In genomic region chr10:128553755-128554154, GRCh38 we compare ENCODE assay signal across 24 cellular contexts.
DNase-seq lines count a peak whose midpoint lies in the region; ATAC-seq and TF ChIP-seq lines count a peak whose summit lies in the region.
"Had no signal": no experiment of that assay in that cellular context is flagged by ENCODE, and none has a peak within 500 bp of the region (broad histone marks: within the 10 kb centered on the region; RNA-seq: fewer than 3 reads in every experiment).

No MANE protein-coding gene starts in this region.

- no peak for TF ChIP-seq CTCF in MCF 10A (IDR thresholded peaks at IDR 0.05; ENCODE audit: unreplicated experiment)
- no peak for TF ChIP-seq CTCF in mammary epithelial cell (conservative IDR thresholded peaks at IDR 0.05 in 1 of 2, IDR thresholded peaks at IDR 0.05 in 1 of 2; ENCODE audit: extremely low read depth in 1 of 2, insufficient read depth in 1 of 2, low read depth in 1 of 2, low read length in 2 of 2)
- no peak for TF ChIP-seq CTCF in NB4 (IDR thresholded peaks at IDR 0.05; ENCODE audit: low read depth, low read length)
- no peak for TF ChIP-seq CTCF in prostate gland (IDR thresholded peaks at IDR 0.05)
- TF ChIP-seq CTCF in omental fat pad (IDR thresholded peaks at IDR 0.05), result no peak

- H3K79me2 ChIP-seq in mammary epithelial cell (ENCODE audit: insufficient read depth, low read length), result no peaks in the 10 kb centered on the region

- peaks cover 7% of the 10 kb centered on the region for H3K9me3 Mint-ChIP-seq in MCF 10A (ENCODE audit: unreplicated experiment)

- H3K4me3 ChIP-seq in mammary epithelial cell (replicated peaks in 1 of 3; ENCODE audit: insufficient read depth in 1 of 3, low read depth in 2 of 3, low read length in 3 of 3) (no peak overlapping the region), NB4 (ENCODE audit: low read depth, low read length) (no peak overlapping the region), prostate gland (no peak overlapping the region)
- H3K4me3 ChIP-seq: A549; BLaER1 treated with 17β-estradiol and CSF1 and Interleukin-3, amounts not matched to agents 10 nM and 100 nM; GM12878; GM23338 had no signal

- peak; percentile 16 for DNase-seq in MCF 10A (ENCODE audit: unreplicated experiment)
- no peak for DNase-seq in mammary epithelial cell
- DNase-seq in NB4 (ENCODE audit: low read depth), result peak; percentile 6
- peak; percentile 35 for DNase-seq in prostate gland (ENCODE audit: low spot score)
- DNase-seq in omental fat pad (ENCODE audit: low spot score), result no peak
- DNase-seq: 8988T; ACHN; AML-193; BE2C; CD4-positive, alpha-beta T cell; CD8-positive, alpha-beta memory T cell; DMS 273 treated with DMSO at 0.1 percent for 48 hours; DMS79; EL; GDM1; H9; HFFc6 had no signal

- H3K4me3 Mint-ChIP-seq in MCF 10A (ENCODE audit: unreplicated experiment), result no peak overlapping the region
- H3K4me3 Mint-ChIP-seq: CD14-positive monocyte; CD4-positive, alpha-beta T cell; CD8-positive, alpha-beta memory T cell; GM23338; H9; HFFc6 had no signal

- 58% methylated on average over 2 of the region's 2 CpGs for WGBS in mammary epithelial cell (ENCODE audit: low coverage, missing lambda C conversion rate)
- 51% methylated on average over 2 of the region's 2 CpGs for WGBS in prostate gland

- no peaks in the 10 kb centered on the region for H4K20me1 ChIP-seq in mammary epithelial cell (ENCODE audit: insufficient read depth, low read length)
- H4K20me1 ChIP-seq: BLaER1 treated with 17β-estradiol and CSF1 and Interleukin-3, amounts not matched to agents 10 nM and 100 nM had no signal

- H3K27ac Mint-ChIP-seq in MCF 10A (ENCODE audit: low read depth, unreplicated experiment), result no peak overlapping the region
- H3K27ac Mint-ChIP-seq: CD14-positive monocyte; CD4-positive, alpha-beta T cell; CD8-positive, alpha-beta memory T cell; GM23338; H9; HFFc6 had no signal

- no peak for ATAC-seq in omental fat pad (ENCODE audit: low FRiP score)
- ATAC-seq in HG03025 (IDR thresholded peaks at IDR 0.05; ENCODE audit: low FRiP score, unreplicated experiment), result no peak
- ATAC-seq in GM18502 (IDR thresholded peaks at IDR 0.05; ENCODE audit: poor library complexity, unreplicated experiment), result no peak
- ATAC-seq: A549, GM12878, GM23338 had no signal

- POLR2A ChIA-PET in MCF 10A (lab: Yijun Ruan, JAX), result no interaction called here

- no peak overlapping the region for H3K9ac ChIP-seq in mammary epithelial cell (ENCODE audit: insufficient read depth, low read length)
- H3K9ac ChIP-seq: BLaER1 treated with 17β-estradiol and CSF1 and Interleukin-3, amounts not matched to agents 10 nM and 100 nM had no signal

- intact Hi-C loops in MCF 10A (cut with micrococcal nuclease) (no loop called here), mammary epithelial cell (cut with micrococcal nuclease) (no loop called here), prostate gland (cut with DNase I) (no loop called here)

- H3K9me3 ChIP-seq in mammary epithelial cell (replicated peaks; ENCODE audit: insufficient read depth, low read length) (peaks cover 11% of the 10 kb centered on the region), prostate gland (no peaks in the 10 kb centered on the region)
- H3K9me3 ChIP-seq: A549, BE2C had no signal

- H3K4me1 Mint-ChIP-seq in MCF 10A (ENCODE audit: insufficient read depth, unreplicated experiment), result peaks cover 8% of the 10 kb centered on the region
- H3K4me1 Mint-ChIP-seq: CD14-positive monocyte; CD8-positive, alpha-beta memory T cell had no signal

- H3K36me3 Mint-ChIP-seq in MCF 10A (ENCODE audit: insufficient read depth, unreplicated experiment), result no peaks in the 10 kb centered on the region
- H3K36me3 Mint-ChIP-seq: CD14-positive monocyte; CD8-positive, alpha-beta memory T cell had no signal

- H3K27me3 Mint-ChIP-seq in MCF 10A (ENCODE audit: insufficient read depth, unreplicated experiment), result peaks cover 21% of the 10 kb centered on the region

- CTCF ChIA-PET in MCF 10A (lab: Yijun Ruan, JAX) (no interaction called here), mammary epithelial cell (lab: Charles Lee; ENCODE audit: low non-redundant PET) (no interaction called here)

- in situ Hi-C loops in mammary epithelial cell (cut with MboI; ENCODE audit: low sequenced_read_pairs in 2 of 2), result no loop called here

- H3K4me1 ChIP-seq in mammary epithelial cell (ENCODE audit: insufficient read depth, low read length) (no peaks in the 10 kb centered on the region), prostate gland (replicated peaks) (no peaks in the 10 kb centered on the region)
- H3K4me1 ChIP-seq: A549; BE2C; BLaER1 treated with 17β-estradiol and CSF1 and Interleukin-3, amounts not matched to agents 10 nM and 100 nM had no signal

- no peaks in the 10 kb centered on the region for H3K27me3 ChIP-seq in mammary epithelial cell (ENCODE audit: insufficient read depth, low read length)
- H3K27me3 ChIP-seq in prostate gland (replicated peaks; ENCODE audit: insufficient read depth), result no peaks in the 10 kb centered on the region
- H3K27me3 ChIP-seq: BE2C; BLaER1 treated with 17β-estradiol and CSF1 and Interleukin-3, amounts not matched to agents 10 nM and 100 nM had no signal

- BruUV-seq in MCF 10A (replicated peaks; lab: Mats Ljungman, UMichigan) (no TSS peak), mammary epithelial cell (replicated peaks; lab: Mats Ljungman, UMichigan) (no TSS peak)

- dilution Hi-C loops in mammary epithelial cell (cut with HindIII; ENCODE audit: low sequenced_read_pairs), result no loop called here

- no peak for TF ChIP-seq POLR2A in NB4 (IDR thresholded peaks at IDR 0.05; ENCODE audit: extremely low read depth, insufficient read length)
- no peak for TF ChIP-seq POLR2A in prostate gland (IDR thresholded peaks at IDR 0.05)

- no peak overlapping the region for H3K4me2 ChIP-seq in mammary epithelial cell (ENCODE audit: insufficient read depth, low read depth, low read length)
- H3K4me2 ChIP-seq: A549; BLaER1 treated with 17β-estradiol and CSF1 and Interleukin-3, amounts not matched to agents 10 nM and 100 nM; GM23338 had no signal

- H3K36me3 ChIP-seq in mammary epithelial cell (ENCODE audit: insufficient read depth, low read length), result no peaks in the 10 kb centered on the region
- H3K36me3 ChIP-seq in prostate gland, result no peaks in the 10 kb centered on the region
- H3K36me3 ChIP-seq: BE2C; BLaER1 treated with 17β-estradiol and CSF1 and Interleukin-3, amounts not matched to agents 10 nM and 100 nM had no signal

- H2AFZ ChIP-seq in mammary epithelial cell (ENCODE audit: low read depth, low read length), result no peak overlapping the region
- H2AFZ ChIP-seq: GM23338 had no signal

- no peak overlapping the region for H3K27ac ChIP-seq in mammary epithelial cell (ENCODE audit: insufficient read depth, low read depth, low read length)
- H3K27ac ChIP-seq in prostate gland, result no peak overlapping the region
- H3K27ac ChIP-seq: A549; BLaER1 treated with 17β-estradiol and CSF1 and Interleukin-3, amounts not matched to agents 10 nM and 100 nM had no signal

Comparison
In these comparisons a context has a peak if more than half of its experiments do, and no peak if none do; other contexts are left out.
1. DNase-seq: peak in MCF 10A (single experiment), NB4 (single experiment) and prostate gland (single experiment); none in mammary epithelial cell (single experiment) and omental fat pad (single experiment).